In genomic region chr6:19694697-19695096, GRCh38 we compare ENCODE assay signal across 20 cellular contexts.
DNase-seq lines count a peak whose midpoint lies in the region; ATAC-seq, FAIRE-seq and TF ChIP-seq lines count a peak whose summit lies in the region.
"Had no signal": no experiment of that assay in that cellular context is flagged by ENCODE, and none has a peak within 500 bp of the region (broad histone marks: within the 10 kb centered on the region; RNA-seq: fewer than 3 reads in every experiment).

No MANE protein-coding gene starts in this region.

- no peak overlapping the region for H3K9ac ChIP-seq in SK-N-SH
- H3K9ac ChIP-seq in HCT116 (ENCODE audit: low read length) = no peak overlapping the region
- H3K9ac ChIP-seq in GM12878 (ENCODE audit: control insufficient read depth, insufficient read depth, low read length) = no peak overlapping the region
- H3K9ac ChIP-seq in neural progenitor cell = no peak overlapping the region
- H3K9ac ChIP-seq: GM23248 had no signal

- H3K9me2 ChIP-seq in SK-N-SH (no peaks in the 10 kb centered on the region), HCT116 (ENCODE audit: insufficient read depth) (no peaks in the 10 kb centered on the region)

- POLR2A ChIA-PET in SK-N-SH (lab: Yijun Ruan, JAX) = no interaction called here
- POLR2A ChIA-PET in HCT116 (lab: Charles Lee) = no interaction called here
- POLR2A ChIA-PET in GM12878 (lab: Charles Lee) = no interaction called here

- WGBS in SK-N-SH (ENCODE audit: low lambda C conversion rate) = 59% methylated on average over 3 of the region's 3 CpGs
- 6% methylated on average over 3 of the region's 3 CpGs for WGBS in GM12878 (ENCODE audit: insufficient coverage, insufficient replicate concordance, low lambda C conversion rate, missing lambda C conversion rate)

- RAD21 ChIA-PET in HCT116 (lab: Charles Lee; ENCODE audit: low non-redundant PET in 1 of 2, low total read pairs in 2 of 2, uncharacterized antibody in 2 of 2, unreplicated experiment in 2 of 2) = no interaction called here
- RAD21 ChIA-PET in GM12878 (lab: Charles Lee; ENCODE audit: unreplicated experiment) = no interaction called here

- in situ Hi-C loops in GM12878 (cut with MboI) = no loop called here

- no peaks in the 10 kb centered on the region for H3K4me1 ChIP-seq in SK-N-SH (ENCODE audit: control insufficient read depth in 1 of 2, insufficient read depth in 2 of 2, low read depth in 1 of 2, low read length in 1 of 2)
- 0 out of 4 replicates have a peak, but pooled peaks cover 0 to 4% of the 10 kb centered on the region in 2 experiments for H3K4me1 ChIP-seq in HCT116 (ENCODE audit: control insufficient read depth in 1 of 2, insufficient read depth in 2 of 2, low read length in 2 of 2)
- H3K4me1 ChIP-seq in GM12878 (ENCODE audit: control insufficient read depth, insufficient read depth, low read length) = no peaks in the 10 kb centered on the region
- peaks cover 19% of the 10 kb centered on the region for H3K4me1 ChIP-seq in neural progenitor cell

- H3K4me3 ChIP-seq in SK-N-SH (ENCODE audit: low read depth in 2 of 2, low read length in 1 of 2) (no peak overlapping the region), HCT116 (replicated peaks in 1 of 2; ENCODE audit: low read depth in 1 of 2, low read length in 2 of 2) (no peak overlapping the region), GM12878 (no peak overlapping the region), neural progenitor cell (no peak overlapping the region), foreskin fibroblast (ENCODE audit: low read depth in 1 of 2, low read length in 2 of 2) (no peak overlapping the region)
- H3K4me3 ChIP-seq: GM23248 had no signal

- peaks cover 39% of the 10 kb centered on the region for H3K4me1 Mint-ChIP-seq in neural progenitor cell
- H3K4me1 Mint-ChIP-seq: CD4-positive, alpha-beta memory T cell had no signal

- TF ChIP-seq RAD21 in SK-N-SH (IDR thresholded peaks at IDR 0.05; ENCODE audit: low read length) = no peak
- no peak for TF ChIP-seq RAD21 in HCT116 (IDR thresholded peaks at IDR 0.05; ENCODE audit: low read depth)
- TF ChIP-seq RAD21 in GM12878 (IDR thresholded peaks at IDR 0.05; ENCODE audit: insufficient read depth, low read depth, low read length) = no peak

- H3K79me2 ChIP-seq in SK-N-SH (ENCODE audit: insufficient read depth) (no peaks in the 10 kb centered on the region), HCT116 (ENCODE audit: insufficient read depth, low read length) (no peaks in the 10 kb centered on the region), GM12878 (ENCODE audit: control insufficient read depth, insufficient read depth, low read length) (no peaks in the 10 kb centered on the region), neural progenitor cell (ENCODE audit: low read depth) (no peaks in the 10 kb centered on the region)

- no peak for FAIRE-seq in GM12878 (lab: Jason Lieb, UNC)
- FAIRE-seq: GM12891, GM18507 had no signal

- TF ChIP-seq EP300 in SK-N-SH (IDR thresholded peaks at IDR 0.05; ENCODE audit: borderline replicate concordance in 1 of 2, low read depth in 1 of 2, low read length in 1 of 2) (no peak), GM12878 (IDR thresholded peaks at IDR 0.05; ENCODE audit: borderline replicate concordance in 1 of 2, control insufficient read depth in 1 of 2, low read depth in 2 of 2, low read length in 2 of 2) (no peak)

- TF ChIP-seq POLR2A in HCT116 (IDR thresholded peaks at IDR 0.05; ENCODE audit: borderline replicate concordance, extremely low read depth, insufficient read depth, insufficient read length) = no peak
- TF ChIP-seq POLR2A in GM12878 (IDR thresholded peaks at IDR 0.05; ENCODE audit: low read depth, low read length) = no peak

- no peak for ATAC-seq in SK-N-SH treated with all-trans-retinoic acid at 6 μM for 48 hours
- ATAC-seq in HCT116 = no peak
- ATAC-seq in GM12878 = no peak
- ATAC-seq in GM21723 (IDR thresholded peaks at IDR 0.05; ENCODE audit: unreplicated experiment) = no peak

- no peaks in the 10 kb centered on the region for H3K36me3 ChIP-seq in SK-N-SH (replicated peaks in 1 of 2; ENCODE audit: control insufficient read depth in 1 of 2, insufficient read depth in 2 of 2, low read length in 1 of 2)
- no peaks in the 10 kb centered on the region for H3K36me3 ChIP-seq in HCT116 (ENCODE audit: control insufficient read depth in 1 of 2, insufficient read depth in 2 of 2, low read length in 2 of 2)
- H3K36me3 ChIP-seq in GM12878 (ENCODE audit: control insufficient read depth in 2 of 2, insufficient read depth in 2 of 2, low read length in 1 of 2) = no peaks in the 10 kb centered on the region
- no peaks in the 10 kb centered on the region for H3K36me3 ChIP-seq in neural progenitor cell

- no peak overlapping the region for H2AFZ ChIP-seq in SK-N-SH (ENCODE audit: low read depth)
- no peak overlapping the region for H2AFZ ChIP-seq in HCT116 (ENCODE audit: low read depth, low read length, poor library complexity, severe bottlenecking)
- no peak overlapping the region for H2AFZ ChIP-seq in GM12878 (ENCODE audit: control insufficient read depth, low read depth, low read length)
- H2AFZ ChIP-seq in neural progenitor cell (replicated peaks) = no peak overlapping the region
- H2AFZ ChIP-seq: GM23248 had no signal

- intact Hi-C loops in HCT116 (cut with micrococcal nuclease) (no loop called here), GM12878 (cut with micrococcal nuclease; ENCODE audit: unreplicated experiment) (no loop called here)

- BruUV-seq in HCT116 (replicated peaks; lab: Mats Ljungman, UMichigan) (no TSS peak), GM12878 (replicated peaks; lab: Mats Ljungman, UMichigan) (no TSS peak)

- peaks cover 6% of the 10 kb centered on the region for H3F3A ChIP-seq in SK-N-SH (replicated peaks; ENCODE audit: insufficient read depth)
- peaks cover 21% of the 10 kb centered on the region for H3F3A ChIP-seq in neural progenitor cell (ENCODE audit: low read depth)

- H4K20me1 ChIP-seq in SK-N-SH (ENCODE audit: insufficient read depth) = no peaks in the 10 kb centered on the region
- no peaks in the 10 kb centered on the region for H4K20me1 ChIP-seq in HCT116 (ENCODE audit: insufficient read depth)
- H4K20me1 ChIP-seq in GM12878 (ENCODE audit: control insufficient read depth, insufficient read depth) = no peaks in the 10 kb centered on the region
- H4K20me1 ChIP-seq in neural progenitor cell (ENCODE audit: low read depth) = no peaks in the 10 kb centered on the region

- TF ChIP-seq CTCF in SK-N-SH (IDR thresholded peaks at IDR 0.05) (no peak), HCT116 (IDR thresholded peaks at IDR 0.05 in 2 of 3, conservative IDR thresholded peaks at IDR 0.05 in 1 of 3; ENCODE audit: borderline replicate concordance in 1 of 3, insufficient read depth in 1 of 3, low read depth in 2 of 3, low read length in 2 of 3) (no peak), GM12878 (IDR thresholded peaks at IDR 0.05 in 2 of 3, conservative IDR thresholded peaks at IDR 0.05 in 1 of 3; ENCODE audit: control insufficient read depth in 2 of 3, extremely low read depth in 1 of 3, insufficient read depth in 1 of 3, low read depth in 3 of 3, low read length in 3 of 3) (no peak), neural progenitor cell (IDR thresholded peaks at IDR 0.05) (no peak), foreskin fibroblast (IDR thresholded peaks at IDR 0.05; ENCODE audit: low read depth, low read length) (no peak)

- H3K9me3 ChIP-seq in SK-N-SH (no peaks in the 10 kb centered on the region), HCT116 (ENCODE audit: control insufficient read depth in 1 of 2, insufficient read depth in 1 of 2, low read depth in 1 of 2, low read length in 2 of 2) (no peaks in the 10 kb centered on the region), GM12878 (replicated peaks; ENCODE audit: control insufficient read depth, insufficient read depth, low read length) (no peaks in the 10 kb centered on the region), neural progenitor cell (ENCODE audit: low read depth) (no peaks in the 10 kb centered on the region)

- H3K4me2 ChIP-seq in SK-N-SH = no peak overlapping the region
- no peak overlapping the region for H3K4me2 ChIP-seq in HCT116 (ENCODE audit: low read length)
- H3K4me2 ChIP-seq in GM12878 (ENCODE audit: control insufficient read depth, insufficient read depth) = no peak overlapping the region
- H3K4me2 ChIP-seq in neural progenitor cell = no peak overlapping the region

- peaks cover 3% of the 10 kb centered on the region for H3K9me3 Mint-ChIP-seq in neural progenitor cell
- H3K9me3 Mint-ChIP-seq: H9, HFFc6 had no signal

- CTCF ChIA-PET in SK-N-SH (lab: Yijun Ruan, JAX) (no interaction called here), HCT116 (lab: Charles Lee) (no interaction called here), GM12878 (lab: Yijun Ruan, JAX) (no interaction called here)

- peaks cover 10% of the 10 kb centered on the region for H3K27me3 Mint-ChIP-seq in neural progenitor cell (ENCODE audit: insufficient read depth, low read depth)

- no peaks in the 10 kb centered on the region for H3K36me3 Mint-ChIP-seq in neural progenitor cell
- H3K36me3 Mint-ChIP-seq: CD4-positive, alpha-beta memory T cell had no signal

- H3K27ac ChIP-seq in SK-N-SH (ENCODE audit: low read depth in 2 of 2, low read length in 1 of 2) (no peak overlapping the region), HCT116 (ENCODE audit: low read depth, low read length) (no peak overlapping the region), GM12878 (ENCODE audit: control insufficient read depth, insufficient read depth) (no peak overlapping the region), neural progenitor cell (no peak overlapping the region)
- H3K27ac ChIP-seq: GM23248 had no signal

- H3K27me3 ChIP-seq in SK-N-SH (ENCODE audit: insufficient read depth) (no peaks in the 10 kb centered on the region), HCT116 (ENCODE audit: insufficient read depth, low read length) (no peaks in the 10 kb centered on the region), GM12878 (replicated peaks in 1 of 2; ENCODE audit: control insufficient read depth in 2 of 2, insufficient read depth in 2 of 2, low read length in 1 of 2) (no peaks in the 10 kb centered on the region; a peak in 1 of 4 replicates), neural progenitor cell (no peaks in the 10 kb centered on the region)

- no peak overlapping the region for H3K27ac Mint-ChIP-seq in neural progenitor cell
- H3K27ac Mint-ChIP-seq: CD4-positive, alpha-beta memory T cell; H9; HFFc6 had no signal

- no peak overlapping the region for H3K4me3 Mint-ChIP-seq in neural progenitor cell
- H3K4me3 Mint-ChIP-seq: CD4-positive, alpha-beta memory T cell; H9; HFFc6 had no signal

- no peak for DNase-seq in SK-N-SH
- DNase-seq in HCT116 (ENCODE audit: low read depth, low spot score) = no peak
- DNase-seq in GM12878 (ENCODE audit: low read depth, low spot score) = no peak
- DNase-seq in neural progenitor cell (ENCODE audit: low spot score) = peak; percentile 19
- DNase-seq in foreskin fibroblast = no peak
- DNase-seq: 8988T; C1 segment of cervical spinal cord; Calu3; CD4-positive, alpha-beta memory T cell; COR-L47; DMS79; EL; GDM1; GM23248; H9; HFFc6 had no signal

- SMC1A ChIA-PET in GM12878 (lab: Charles Lee; ENCODE audit: uncharacterized antibody, unreplicated experiment) = no interaction called here

TF ChIP-seq in SK-N-SH, 30 proteins besides CTCF, POLR2A, EP300 and RAD21 (continues in another document):
- no peak for TF ChIP-seq FOXJ3 (CRISPR knock-in tag; IDR thresholded peaks at IDR 0.05)

TF ChIP-seq in SK-N-SH treated with all-trans-retinoic acid at 6 μM for 48 hours, 23 proteins besides CTCF, POLR2A, EP300 and RAD21:
- TF ChIP-seq ZNF8 (CRISPR knock-in tag; IDR thresholded peaks at IDR 0.05) = no peak

TF ChIP-seq in GM12878, 131 proteins besides CTCF, POLR2A, EP300 and RAD21 (continues in another document):
- TF ChIP-seq CREM (IDR thresholded peaks at IDR 0.05; ENCODE audit: low read depth) = no peak

Comparison
In these comparisons a context has a peak if more than half of its experiments do, and no peak if none do; other contexts are left out.
1. Of the 26 proteins assayed by ChIP-seq in both GM12878 and SK-N-SH: peak only in GM12878: none; only in SK-N-SH: none; in both: YY1; in neither: 25.